In genomic region chr17:81084691-81085419, GRCh38 we compare ENCODE assay signal across 18 cellular contexts. TPM values are rescaled to one million over a fixed set of nuclear protein-coding genes. Genes with fewer than 3 reads are reported as not detected.
A peak's percentile ranks its signal among the peaks of the same experiment; 100 is the strongest.
DNase-seq lines count a peak whose midpoint lies in the region; ATAC-seq, FAIRE-seq and TF ChIP-seq lines count a peak whose summit lies in the region.
"Had no signal": no experiment of that assay in that cellular context is flagged by ENCODE, and none has a peak within 500 bp of the region (broad histone marks: within the 10 kb centered on the region; RNA-seq: fewer than 3 reads in every experiment).

No MANE protein-coding gene starts in this region.

- H3K4me1 ChIP-seq in right cardiac atrium (ENCODE audit: control insufficient read depth, insufficient read depth, low read length), result peaks cover 5% of the 10 kb centered on the region
- H3K4me1 ChIP-seq: A549 had no signal

- DNase-seq in Right ventricle myocardium inferior (ENCODE audit: missing footprints) (no peak), cardiac septum (ENCODE audit: low spot score) (no peak), right cardiac atrium (peak in 1 of 3 donors; percentile 62), occipital lobe (lab: John Stamatoyannopoulos, UW) (peak; percentile 50), GM12891 (ENCODE audit: insufficient read length, low spot score) (no peak), T-helper 2 cell (no peak), GM10266 (ENCODE audit: extremely low spot score) (no peak), DMS114 treated with DMSO at 0.1 percent for 48 hours (lab: John Stamatoyannopoulos, UW; ENCODE audit: unreplicated experiment) (no peak)
- DNase-seq: activated gamma-delta T cell; effector CD4-positive, alpha-beta T cell; mesenchymal stem cell; NCI-H1417; NCI-H526; stimulated activated CD4-positive, alpha-beta T cell treated with anti-CD3 and anti-CD28 coated beads, Interleukin-12 subunit alpha, Interleukin-12 subunit beta, amount 100 ng/mL, for 4 hours; SW 1271 had no signal

- intact Hi-C loops in Right ventricle myocardium inferior (cut with DNase I) (no loop called here), cardiac septum (cut with DNase I) (no loop called here), right cardiac atrium (cut with DNase I) (no loop called here)

- no peak for TF ChIP-seq POLR2A in GM12891 (IDR thresholded peaks at IDR 0.05; ENCODE audit: low read depth, low read length)

- no peak overlapping the region for H3K27ac ChIP-seq in right cardiac atrium (ENCODE audit: low read length)
- H3K27ac ChIP-seq: A549 had no signal

- no peak for TF ChIP-seq CTCF in GM10266 (IDR thresholded peaks at IDR 0.05; ENCODE audit: control insufficient read depth, insufficient read depth, low read depth, missing control alignments)

- WGBS in right cardiac atrium, result 68% methylated on average over 25 of the region's 25 CpGs

- no peaks in the 10 kb centered on the region for H3K27me3 ChIP-seq in right cardiac atrium (ENCODE audit: control insufficient read depth, insufficient read depth)

- H3K4me3 ChIP-seq in right cardiac atrium (ENCODE audit: low read length), result no peak overlapping the region
- H3K4me3 ChIP-seq: A549, K562 had no signal

- no peak for FAIRE-seq in GM12891 (lab: Jason Lieb, UNC)
- FAIRE-seq: A549, K562 had no signal

- peak; percentile 35 for ATAC-seq in Right ventricle myocardium inferior
- ATAC-seq in right cardiac atrium, result peak; percentile 5 to 7
- ATAC-seq: K562, Panc1 had no signal

- no peaks in the 10 kb centered on the region for H3K9me3 ChIP-seq in right cardiac atrium (ENCODE audit: control insufficient read depth, low read length)
- H3K9me3 ChIP-seq: A549 had no signal

TF ChIP-seq in GM12891, 5 proteins besides CTCF, POLR2A, EP300 and RAD21:
- TF ChIP-seq TAF1 (IDR thresholded peaks at IDR 0.05; ENCODE audit: low read depth, low read length), result no peak
- no peak for TF ChIP-seq POU2F2 (IDR thresholded peaks at IDR 0.05; ENCODE audit: low read depth, low read length)
- TF ChIP-seq POLR2AphosphoS5 (IDR thresholded peaks at IDR 0.05; ENCODE audit: low read depth, low read length), result no peak
- TF ChIP-seq SPI1 (IDR thresholded peaks at IDR 0.05; ENCODE audit: low read depth, low read length), result no peak
- TF ChIP-seq PAX5 (IDR thresholded peaks at IDR 0.05; ENCODE audit: insufficient read depth, low read length, severe bottlenecking), result no peak

RNA-seq across cellular contexts. Expression of gene BAIAP2, which starts 49.9 kb away (rescaled TPM):
- total RNA-seq in Right ventricle myocardium inferior (32.1 TPM), cardiac septum (9.8 TPM), right cardiac atrium (10 to 100 TPM; 20.5 to 39.5 (median 33.8) TPM), occipital lobe (26.2 TPM)
- polyA plus RNA-seq in right cardiac atrium, result 31.8 TPM
- polyA plus RNA-seq in GM12891 (2012; ENCODE audit: low read depth, missing spikeins), result 2.2 TPM
